In genomic region chr13:50243926-50244325, GRCh38 we compare ENCODE assay signal across 19 cellular contexts.
"Had no signal": no experiment of that assay in that cellular context is flagged by ENCODE, and none has a peak within 500 bp of the region (broad histone marks: within the 10 kb centered on the region; RNA-seq: fewer than 3 reads in every experiment).

No MANE protein-coding gene starts in this region.

- H3K4me1 ChIP-seq: ascending aorta had no signal

- H3K36me3 ChIP-seq: ascending aorta, left lung had no signal

- H3K27me3 ChIP-seq: ascending aorta, left lung had no signal

- H3K9me3 ChIP-seq: ascending aorta, left lung had no signal

- DNase-seq: activated CD4-positive, alpha-beta T cell treated with anti-CD3 and anti-CD28 coated beads, Interleukin-2, amount 50 U/mL, for 4 hours; activated CD4-positive, CD25-positive, alpha-beta regulatory T cell treated with anti-CD3 and anti-CD28 coated beads, Interleukin-2, amount 50 U/mL, for 72 hours; activated naive CD4-positive, alpha-beta T cell treated with anti-CD3 and anti-CD28 coated beads, Interleukin-2, amount 10 ng/mL, durations not matched to agents 7 days and 5 days; endodermal cell; hippocampal formation; kidney; left lung; naive thymus-derived CD4-positive, alpha-beta T cell; nucleus accumbens; posterior cingulate gyrus; right cardiac atrium; small intestine; stimulated activated CD4-positive, alpha-beta T cell treated with anti-CD3 and anti-CD28 coated beads, Interleukin-4, amount 100 ng/mL, for 4 hours; stimulated activated CD8-positive, alpha-beta memory T cell treated with anti-CD3 and anti-CD28 coated beads, Interleukin-4, amount 100 ng/mL, for 48 hours; stimulated activated naive CD8-positive, alpha-beta T cell treated with anti-CD3 and anti-CD28 coated beads, Interleukin-15, amount 100 ng/mL, for 72 hours; T-helper 1 cell; T1000 had no signal

- ATAC-seq: naive thymus-derived CD4-positive, alpha-beta T cell had no signal

- H3K27ac ChIP-seq: left lung had no signal

- H3K4me3 ChIP-seq: ascending aorta, left lung had no signal

- FAIRE-seq: bronchial epithelial cell, kidney, small intestine had no signal
